Comparison of ENCODE assay signal across 32 cellular contexts in genomic region chr12:109331546-109331945, GRCh38.
DNase-seq lines count a peak whose midpoint lies in the region; ATAC-seq and TF ChIP-seq lines count a peak whose summit lies in the region.
"Had no signal": no experiment of that assay in that cellular context is flagged by ENCODE, and none has a peak within 500 bp of the region (broad histone marks: within the 10 kb centered on the region; RNA-seq: fewer than 3 reads in every experiment).

No MANE protein-coding gene starts in this region.

- H3K4me3 ChIP-seq in fibroblast of pulmonary artery (replicated peaks; ENCODE audit: low read depth, low read length): no peak overlapping the region
- H3K4me3 ChIP-seq: A549, ascending aorta, lower lobe of right lung, mucosa of descending colon, PC-9, testis, uterus had no signal

- no peak for TF ChIP-seq CTCF in fibroblast of pulmonary artery (IDR thresholded peaks at IDR 0.05; ENCODE audit: low read length, missing control alignments)

- DNase-seq in NCI-H345 (lab: John Stamatoyannopoulos, UW) (peak; percentile 17), NCI-H345 treated with DMSO at 0.1 percent for 48 hours (lab: John Stamatoyannopoulos, UW; ENCODE audit: unreplicated experiment) (no peak), NCI-H2227 treated with DMSO at 0.1 percent for 48 hours (lab: John Stamatoyannopoulos, UW) (peak; percentile 19), fibroblast of pulmonary artery (ENCODE audit: low read depth) (peak; percentile 3), 8988T (no peak)
- no peak for DNase-seq in NK-92 treated with Interleukin-12 subunit alpha and Interleukin-12 subunit beta, amount 100 ng/mL, for 24 hours (lab: John Stamatoyannopoulos, UW)
- DNase-seq: activated CD4-positive, alpha-beta T cell treated with anti-CD3 and anti-CD28 coated beads for 36 hours; activated effector memory CD4-positive, alpha-beta T cell treated with anti-CD3 and anti-CD28 coated beads, Interleukin-2, amount 50 U/mL, for 16 hours; activated naive CD8-positive, alpha-beta T cell treated with anti-CD3 and anti-CD28 coated beads, Interleukin-2, amount 10 ng/mL, durations not matched to agents 7 days and 5 days; activated T-cell treated with anti-CD3 and anti-CD28 coated beads for 4 hours; CD8-positive, alpha-beta memory T cell; cortex of kidney; DMS53; foreskin keratinocyte; GDM1; HCEC 1CT; kidney glomerular epithelial cell; lower lobe of right lung; mucosa of descending colon; NCI-H1105; NCI-H2171; PC-9; posterior cingulate gyrus; stimulated activated CD4-positive, alpha-beta T cell treated with anti-CD3 and anti-CD28 coated beads, Interleukin-15, amount 100 ng/mL, for 24 hours; stimulated activated naive CD8-positive, alpha-beta T cell treated with anti-CD3 and anti-CD28 coated beads, Interleukin-15, Interleukin-2, amounts not matched to agents 100 U/mL and 50 U/mL, for 24 hours; testis; uterus had no signal

- ATAC-seq in HG02938 (IDR thresholded peaks at IDR 0.05; ENCODE audit: unreplicated experiment): no peak
- ATAC-seq in GM19395 (IDR thresholded peaks at IDR 0.05; ENCODE audit: unreplicated experiment): no peak
- ATAC-seq: A549; activated CD4-positive, alpha-beta T cell treated with anti-CD3 and anti-CD28 coated beads for 36 hours; foreskin keratinocyte; lower lobe of right lung; mucosa of descending colon; Right ventricle myocardium inferior; stimulated activated naive CD8-positive, alpha-beta T cell treated with anti-CD3 and anti-CD28 coated beads, Interleukin-15, Interleukin-2, amounts not matched to agents 100 U/mL and 50 U/mL, for 24 hours had no signal

Comparison
In these comparisons a context has a peak if more than half of its experiments do, and no peak if none do; other contexts are left out.
1. DNase-seq: peak in NCI-H345 (single experiment), NCI-H2227 treated with DMSO at 0.1 percent for 48 hours (single experiment) and fibroblast of pulmonary artery (single experiment); none in NCI-H345 treated with DMSO at 0.1 percent for 48 hours (single experiment), NK-92 treated with Interleukin-12 subunit alpha and Interleukin-12 subunit beta, amount 100 ng/mL, for 24 hours (single experiment) and 8988T (single experiment).